Comparison of ENCODE assay signal across 15 cellular contexts in genomic region chr6:23980965-23981364, GRCh38.
"Had no signal": no experiment of that assay in that cellular context is flagged by ENCODE, and none has a peak within 500 bp of the region (broad histone marks: within the 10 kb centered on the region; RNA-seq: fewer than 3 reads in every experiment).

No MANE protein-coding gene starts in this region.

- H3K36me3 ChIP-seq: ascending aorta, heart right ventricle, neural progenitor cell, right atrium auricular region, tibial nerve had no signal

- H3K27ac ChIP-seq: ascending aorta, foreskin keratinocyte, heart right ventricle, neural progenitor cell, right atrium auricular region, skin epidermis, tibial nerve, VCaP had no signal

- H3K27me3 ChIP-seq: ascending aorta, foreskin keratinocyte, heart right ventricle, neural progenitor cell, right atrium auricular region, tibial nerve had no signal

- H3K27ac Mint-ChIP-seq: activated CD4-positive, alpha-beta memory T cell treated with anti-CD3 and anti-CD28 coated beads for 36 hours; activated naive CD8-positive, alpha-beta T cell treated with anti-CD3 and anti-CD28 coated beads, Interleukin-2, amount 10 ng/mL, durations not matched to agents 7 days and 5 days; activated T-cell treated with anti-CD3 and anti-CD28 coated beads, Interleukin-2, amount 50 U/mL, for 72 hours; effector memory CD8-positive, alpha-beta T cell; neural progenitor cell had no signal

- H3K4me3 ChIP-seq: ascending aorta, heart right ventricle, neural progenitor cell, right atrium auricular region, skin epidermis, tibial nerve had no signal

- H3K36me3 Mint-ChIP-seq: activated CD4-positive, alpha-beta memory T cell treated with anti-CD3 and anti-CD28 coated beads for 36 hours; activated naive CD8-positive, alpha-beta T cell treated with anti-CD3 and anti-CD28 coated beads, Interleukin-2, amount 10 ng/mL, durations not matched to agents 7 days and 5 days; neural progenitor cell had no signal

- H3K4me3 Mint-ChIP-seq: activated CD4-positive, alpha-beta memory T cell treated with anti-CD3 and anti-CD28 coated beads for 36 hours; activated naive CD8-positive, alpha-beta T cell treated with anti-CD3 and anti-CD28 coated beads, Interleukin-2, amount 10 ng/mL, durations not matched to agents 7 days and 5 days; activated T-cell treated with anti-CD3 and anti-CD28 coated beads, Interleukin-2, amount 50 U/mL, for 72 hours; central memory CD8-positive, alpha-beta T cell; effector memory CD8-positive, alpha-beta T cell; neural progenitor cell had no signal

- H3K4me1 Mint-ChIP-seq: activated naive CD8-positive, alpha-beta T cell treated with anti-CD3 and anti-CD28 coated beads, Interleukin-2, amount 10 ng/mL, durations not matched to agents 7 days and 5 days; central memory CD8-positive, alpha-beta T cell had no signal

- H3K4me2 ChIP-seq: neural progenitor cell had no signal

- ATAC-seq: activated T-cell treated with anti-CD3 and anti-CD28 coated beads, Interleukin-2, amount 50 U/mL, for 72 hours; effector memory CD8-positive, alpha-beta T cell; foreskin keratinocyte; heart right ventricle had no signal

- H3K4me1 ChIP-seq: ascending aorta, foreskin keratinocyte, heart right ventricle, neural progenitor cell, right atrium auricular region, tibial nerve had no signal

- H3K9ac ChIP-seq: neural progenitor cell had no signal

- H3K27me3 Mint-ChIP-seq: activated CD4-positive, alpha-beta memory T cell treated with anti-CD3 and anti-CD28 coated beads for 36 hours; activated naive CD8-positive, alpha-beta T cell treated with anti-CD3 and anti-CD28 coated beads, Interleukin-2, amount 10 ng/mL, durations not matched to agents 7 days and 5 days; central memory CD8-positive, alpha-beta T cell; effector memory CD8-positive, alpha-beta T cell had no signal

- H2AFZ ChIP-seq: neural progenitor cell had no signal

- DNase-seq: activated CD4-positive, alpha-beta memory T cell treated with anti-CD3 and anti-CD28 coated beads for 36 hours; activated CD8-positive, alpha-beta memory T cell treated with anti-CD3 and anti-CD28 coated beads, Interleukin-2, amount 50 U/mL, for 4 hours; activated naive CD8-positive, alpha-beta T cell treated with anti-CD3 and anti-CD28 coated beads, Interleukin-2, amount 10 ng/mL, durations not matched to agents 7 days and 5 days; activated T-cell treated with anti-CD3 and anti-CD28 coated beads, Interleukin-2, amount 50 U/mL, for 72 hours; effector memory CD8-positive, alpha-beta T cell; heart right ventricle; T1000 had no signal

- H3K9me3 ChIP-seq: ascending aorta, heart right ventricle, right atrium auricular region, tibial nerve had no signal

- H3K9me3 Mint-ChIP-seq: activated CD4-positive, alpha-beta memory T cell treated with anti-CD3 and anti-CD28 coated beads for 36 hours; activated naive CD8-positive, alpha-beta T cell treated with anti-CD3 and anti-CD28 coated beads, Interleukin-2, amount 10 ng/mL, durations not matched to agents 7 days and 5 days; activated T-cell treated with anti-CD3 and anti-CD28 coated beads, Interleukin-2, amount 50 U/mL, for 72 hours; neural progenitor cell had no signal
